9 cellular contexts compared by ENCODE assay signal in the genomic region with DNA sequence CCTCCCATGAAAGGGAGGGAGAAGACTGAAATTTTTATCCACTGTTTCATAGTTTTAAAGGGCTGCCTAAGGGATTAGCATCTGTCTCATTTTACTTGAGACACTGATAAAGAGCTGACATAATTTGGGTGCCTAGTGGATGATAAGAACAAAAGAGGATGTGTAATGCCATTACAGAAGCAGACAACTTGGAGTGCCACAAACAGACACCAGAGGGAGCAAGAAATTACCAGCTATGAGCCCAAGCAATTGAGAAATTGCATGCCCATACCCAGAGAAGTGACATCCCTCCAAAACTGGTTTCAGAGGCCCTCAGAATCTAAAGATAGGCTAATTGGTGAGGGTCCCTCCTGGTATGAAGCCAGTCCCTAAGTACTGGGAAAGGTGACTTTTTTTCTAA. TPM values are rescaled to one million over a fixed set of nuclear protein-coding genes. Genes with fewer than 3 reads are reported as not detected.
DNase-seq lines count a peak whose midpoint lies in the region; ATAC-seq, FAIRE-seq and TF ChIP-seq lines count a peak whose summit lies in the region.
"Had no signal": no experiment of that assay in that cellular context is flagged by ENCODE, and none has a peak within 500 bp of the region (broad histone marks: within the 10 kb centered on the region; RNA-seq: fewer than 3 reads in every experiment).

No MANE protein-coding gene starts in this region.

- H3K4me3 ChIP-seq in pancreas = no peak overlapping the region

- FAIRE-seq in pancreas (lab: Jason Lieb, UNC) = no peak

- H3K27ac ChIP-seq in pancreas = no peak overlapping the region
- H3K27ac ChIP-seq: neutrophil had no signal

- no peaks in the 10 kb centered on the region for H3K9me3 Mint-ChIP-seq in activated CD4-positive, alpha-beta memory T cell treated with anti-CD3 and anti-CD28 coated beads, Interleukin-2, amount 10 ng/mL, durations not matched to agents 7 days and 5 days
- H3K9me3 Mint-ChIP-seq in activated CD4-positive, alpha-beta memory T cell treated with anti-CD3 and anti-CD28 coated beads for 36 hours = no peaks in the 10 kb centered on the region
- no peaks in the 10 kb centered on the region for H3K9me3 Mint-ChIP-seq in natural killer cell treated with Interleukin-12 subunit alpha and Interleukin-12 subunit beta and Interleukin-15 and Interleukin-18, amount 100 ng/mL, for 72 hours

- no peaks in the 10 kb centered on the region for H3K4me1 ChIP-seq in pancreas

- no peak overlapping the region for H3K27ac Mint-ChIP-seq in activated CD4-positive, alpha-beta memory T cell treated with anti-CD3 and anti-CD28 coated beads, Interleukin-2, amount 10 ng/mL, durations not matched to agents 7 days and 5 days
- no peak overlapping the region for H3K27ac Mint-ChIP-seq in activated CD4-positive, alpha-beta memory T cell treated with anti-CD3 and anti-CD28 coated beads for 36 hours
- no peak overlapping the region for H3K27ac Mint-ChIP-seq in natural killer cell treated with Interleukin-12 subunit alpha and Interleukin-12 subunit beta and Interleukin-15 and Interleukin-18, amount 100 ng/mL, for 72 hours

- H3K27me3 ChIP-seq in pancreas = peaks cover 0 to 35% (median 5%) of the 10 kb centered on the region in 4 donors
- H3K27me3 ChIP-seq: neutrophil had no signal

- H3K4me3 Mint-ChIP-seq in activated CD4-positive, alpha-beta memory T cell treated with anti-CD3 and anti-CD28 coated beads, Interleukin-2, amount 10 ng/mL, durations not matched to agents 7 days and 5 days = no peak overlapping the region
- no peak overlapping the region for H3K4me3 Mint-ChIP-seq in activated CD4-positive, alpha-beta memory T cell treated with anti-CD3 and anti-CD28 coated beads for 36 hours
- H3K4me3 Mint-ChIP-seq in natural killer cell treated with Interleukin-12 subunit alpha and Interleukin-12 subunit beta and Interleukin-15 and Interleukin-18, amount 100 ng/mL, for 72 hours = no peak overlapping the region

- intact Hi-C loops in activated CD4-positive, alpha-beta memory T cell treated with anti-CD3 and anti-CD28 coated beads for 36 hours (cut with micrococcal nuclease) = loop anchor here (1.0 kb wide), 1 partner anchor 166 kb away; no protein-coding TSS in a partner anchor
- intact Hi-C loops in pancreas (cut with DNase I) = loop anchor here in 1 of 3 donors (5.0 kb wide), 1 partner anchor 163 kb away; no protein-coding TSS in a partner anchor

- no peaks in the 10 kb centered on the region for H3K36me3 Mint-ChIP-seq in activated CD4-positive, alpha-beta memory T cell treated with anti-CD3 and anti-CD28 coated beads, Interleukin-2, amount 10 ng/mL, durations not matched to agents 7 days and 5 days (ENCODE audit: low read depth)
- no peaks in the 10 kb centered on the region for H3K36me3 Mint-ChIP-seq in activated CD4-positive, alpha-beta memory T cell treated with anti-CD3 and anti-CD28 coated beads for 36 hours
- H3K36me3 Mint-ChIP-seq in natural killer cell treated with Interleukin-12 subunit alpha and Interleukin-12 subunit beta and Interleukin-15 and Interleukin-18, amount 100 ng/mL, for 72 hours = no peaks in the 10 kb centered on the region

- no peaks in the 10 kb centered on the region for H3K27me3 Mint-ChIP-seq in activated CD4-positive, alpha-beta memory T cell treated with anti-CD3 and anti-CD28 coated beads, Interleukin-2, amount 10 ng/mL, durations not matched to agents 7 days and 5 days
- no peaks in the 10 kb centered on the region for H3K27me3 Mint-ChIP-seq in activated CD4-positive, alpha-beta memory T cell treated with anti-CD3 and anti-CD28 coated beads for 36 hours
- peaks cover 0 to 2% of the 10 kb centered on the region in 2 donors for H3K27me3 Mint-ChIP-seq in natural killer cell treated with Interleukin-12 subunit alpha and Interleukin-12 subunit beta and Interleukin-15 and Interleukin-18, amount 100 ng/mL, for 72 hours

- CTCF ChIA-PET in activated CD4-positive, alpha-beta memory T cell treated with anti-CD3 and anti-CD28 coated beads, Interleukin-2, amount 10 ng/mL, durations not matched to agents 7 days and 5 days (lab: Charles Lee) = interaction anchor here (1.8 kb wide), 1 partner anchor 166 kb away, joined by 6 read pairs; no protein-coding TSS in a partner anchor
- CTCF ChIA-PET in activated CD4-positive, alpha-beta memory T cell treated with anti-CD3 and anti-CD28 coated beads for 36 hours (lab: Charles Lee) = interaction anchor here (1.4 to 1.8 kb wide), 2 partner anchors 165 to 166 kb away, joined by 3 to 5 read pairs; no protein-coding TSS in a partner anchor

- H3K36me3 ChIP-seq in pancreas = no peaks in the 10 kb centered on the region
- H3K36me3 ChIP-seq: neutrophil had no signal

- no peaks in the 10 kb centered on the region for H3K9me3 ChIP-seq in pancreas
- H3K9me3 ChIP-seq: neutrophil had no signal

- POLR2A ChIA-PET in activated CD4-positive, alpha-beta memory T cell treated with anti-CD3 and anti-CD28 coated beads, Interleukin-2, amount 10 ng/mL, durations not matched to agents 7 days and 5 days (lab: Charles Lee) = no interaction called here
- POLR2A ChIA-PET in activated CD4-positive, alpha-beta memory T cell treated with anti-CD3 and anti-CD28 coated beads for 36 hours (lab: Charles Lee) = no interaction called here

- ATAC-seq in GM21723 (IDR thresholded peaks at IDR 0.05; ENCODE audit: unreplicated experiment) (peak; percentile 94), pancreas (peak in 2 of 4 donors; percentile 56)
- no peak for ATAC-seq in natural killer cell treated with Interleukin-12 subunit alpha and Interleukin-12 subunit beta and Interleukin-15 and Interleukin-18, amount 100 ng/mL, for 72 hours

- H3K4me1 Mint-ChIP-seq in activated CD4-positive, alpha-beta memory T cell treated with anti-CD3 and anti-CD28 coated beads, Interleukin-2, amount 10 ng/mL, durations not matched to agents 7 days and 5 days = no peaks in the 10 kb centered on the region
- H3K4me1 Mint-ChIP-seq in activated CD4-positive, alpha-beta memory T cell treated with anti-CD3 and anti-CD28 coated beads for 36 hours (ENCODE audit: low read depth) = no peaks in the 10 kb centered on the region
- no peaks in the 10 kb centered on the region for H3K4me1 Mint-ChIP-seq in natural killer cell treated with Interleukin-12 subunit alpha and Interleukin-12 subunit beta and Interleukin-15 and Interleukin-18, amount 100 ng/mL, for 72 hours (ENCODE audit: low read depth in 2 of 2)

- TF ChIP-seq CTCF in LNCAP (IDR thresholded peaks at IDR 0.05) (peak; percentile 45), pancreas (IDR thresholded peaks at IDR 0.05) (peak; percentile 17 to 49 (median 31))

- peak; percentile 16 for DNase-seq in activated CD4-positive, alpha-beta memory T cell treated with anti-CD3 and anti-CD28 coated beads, Interleukin-2, amount 10 ng/mL, durations not matched to agents 7 days and 5 days
- no peak for DNase-seq in activated CD4-positive, alpha-beta memory T cell treated with anti-CD3 and anti-CD28 coated beads for 36 hours
- peak; percentile 52 for DNase-seq in astrocyte of the hippocampus (ENCODE audit: low read depth, low spot score)
- peak in 1 of 6 donors; percentile 22 for DNase-seq in pancreas
- DNase-seq in NCI-H187 treated with DMSO at 0.1 percent for 48 hours (lab: John Stamatoyannopoulos, UW) = no peak
- DNase-seq in natural killer cell treated with Interleukin-12 subunit alpha and Interleukin-12 subunit beta and Interleukin-15 and Interleukin-18, amount 100 ng/mL, for 72 hours (ENCODE audit: low spot score) = no peak

RNA-seq across cellular contexts. Expression of a gene that starts 38.5 kb away (rescaled TPM):
- total RNA-seq in activated CD4-positive, alpha-beta memory T cell treated with anti-CD3 and anti-CD28 coated beads, Interleukin-2, amount 10 ng/mL, durations not matched to agents 7 days and 5 days = not detected
- total RNA-seq in activated CD4-positive, alpha-beta memory T cell treated with anti-CD3 and anti-CD28 coated beads for 36 hours = not detected
- total RNA-seq in pancreas = not detected
- polyA plus RNA-seq in pancreas = not detected
- not detected for total RNA-seq in natural killer cell treated with Interleukin-12 subunit alpha and Interleukin-12 subunit beta and Interleukin-15 and Interleukin-18, amount 100 ng/mL, for 72 hours

Comparison
In these comparisons a context has a peak if more than half of its experiments do, and no peak if none do; other contexts are left out.
1. DNase-seq: peak in activated CD4-positive, alpha-beta memory T cell treated with anti-CD3 and anti-CD28 coated beads, Interleukin-2, amount 10 ng/mL, durations not matched to agents 7 days and 5 days (single experiment) and astrocyte of the hippocampus (single experiment); none in activated CD4-positive, alpha-beta memory T cell treated with anti-CD3 and anti-CD28 coated beads for 36 hours (single experiment), NCI-H187 treated with DMSO at 0.1 percent for 48 hours (single experiment) and natural killer cell treated with Interleukin-12 subunit alpha and Interleukin-12 subunit beta and Interleukin-15 and Interleukin-18, amount 100 ng/mL, for 72 hours (single experiment).